In the genomic region with DNA sequence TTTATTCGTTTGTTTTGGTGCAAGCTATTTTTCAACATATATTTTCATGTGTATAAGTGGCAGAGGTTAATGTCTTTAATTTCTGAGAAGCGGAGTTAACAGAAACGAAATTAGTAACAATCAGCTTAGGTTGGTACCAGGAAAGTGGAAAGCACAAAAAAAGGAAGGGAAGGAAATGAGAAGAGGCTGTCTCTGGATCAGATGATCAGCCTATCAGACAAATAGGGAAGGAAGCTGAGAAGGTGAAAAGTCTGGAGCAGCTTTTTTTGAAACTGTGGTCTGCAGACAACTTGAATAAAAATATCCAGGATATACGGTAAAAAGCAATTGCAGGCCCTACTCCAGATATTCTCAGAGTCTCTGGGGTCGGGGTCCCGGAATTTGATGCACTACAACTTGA, we compare ENCODE assay signal across 1 cellular context.
TF ChIP-seq lines count a peak whose summit lies in the region.

No MANE protein-coding gene starts in this region.

TF ChIP-seq in GM23338, 12 proteins besides CTCF, POLR2A, EP300 and RAD21 (continued from another document):
- TF ChIP-seq, protein P1, sequence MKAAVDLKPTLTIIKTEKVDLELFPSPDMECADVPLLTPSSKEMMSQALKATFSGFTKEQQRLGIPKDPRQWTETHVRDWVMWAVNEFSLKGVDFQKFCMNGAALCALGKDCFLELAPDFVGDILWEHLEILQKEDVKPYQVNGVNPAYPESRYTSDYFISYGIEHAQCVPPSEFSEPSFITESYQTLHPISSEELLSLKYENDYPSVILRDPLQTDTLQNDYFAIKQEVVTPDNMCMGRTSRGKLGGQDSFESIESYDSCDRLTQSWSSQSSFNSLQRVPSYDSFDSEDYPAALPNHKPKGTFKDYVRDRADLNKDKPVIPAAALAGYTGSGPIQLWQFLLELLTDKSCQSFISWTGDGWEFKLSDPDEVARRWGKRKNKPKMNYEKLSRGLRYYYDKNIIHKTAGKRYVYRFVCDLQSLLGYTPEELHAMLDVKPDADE (IDR thresholded peaks at IDR 0.05) = no peak
- TF ChIP-seq, protein P2, sequence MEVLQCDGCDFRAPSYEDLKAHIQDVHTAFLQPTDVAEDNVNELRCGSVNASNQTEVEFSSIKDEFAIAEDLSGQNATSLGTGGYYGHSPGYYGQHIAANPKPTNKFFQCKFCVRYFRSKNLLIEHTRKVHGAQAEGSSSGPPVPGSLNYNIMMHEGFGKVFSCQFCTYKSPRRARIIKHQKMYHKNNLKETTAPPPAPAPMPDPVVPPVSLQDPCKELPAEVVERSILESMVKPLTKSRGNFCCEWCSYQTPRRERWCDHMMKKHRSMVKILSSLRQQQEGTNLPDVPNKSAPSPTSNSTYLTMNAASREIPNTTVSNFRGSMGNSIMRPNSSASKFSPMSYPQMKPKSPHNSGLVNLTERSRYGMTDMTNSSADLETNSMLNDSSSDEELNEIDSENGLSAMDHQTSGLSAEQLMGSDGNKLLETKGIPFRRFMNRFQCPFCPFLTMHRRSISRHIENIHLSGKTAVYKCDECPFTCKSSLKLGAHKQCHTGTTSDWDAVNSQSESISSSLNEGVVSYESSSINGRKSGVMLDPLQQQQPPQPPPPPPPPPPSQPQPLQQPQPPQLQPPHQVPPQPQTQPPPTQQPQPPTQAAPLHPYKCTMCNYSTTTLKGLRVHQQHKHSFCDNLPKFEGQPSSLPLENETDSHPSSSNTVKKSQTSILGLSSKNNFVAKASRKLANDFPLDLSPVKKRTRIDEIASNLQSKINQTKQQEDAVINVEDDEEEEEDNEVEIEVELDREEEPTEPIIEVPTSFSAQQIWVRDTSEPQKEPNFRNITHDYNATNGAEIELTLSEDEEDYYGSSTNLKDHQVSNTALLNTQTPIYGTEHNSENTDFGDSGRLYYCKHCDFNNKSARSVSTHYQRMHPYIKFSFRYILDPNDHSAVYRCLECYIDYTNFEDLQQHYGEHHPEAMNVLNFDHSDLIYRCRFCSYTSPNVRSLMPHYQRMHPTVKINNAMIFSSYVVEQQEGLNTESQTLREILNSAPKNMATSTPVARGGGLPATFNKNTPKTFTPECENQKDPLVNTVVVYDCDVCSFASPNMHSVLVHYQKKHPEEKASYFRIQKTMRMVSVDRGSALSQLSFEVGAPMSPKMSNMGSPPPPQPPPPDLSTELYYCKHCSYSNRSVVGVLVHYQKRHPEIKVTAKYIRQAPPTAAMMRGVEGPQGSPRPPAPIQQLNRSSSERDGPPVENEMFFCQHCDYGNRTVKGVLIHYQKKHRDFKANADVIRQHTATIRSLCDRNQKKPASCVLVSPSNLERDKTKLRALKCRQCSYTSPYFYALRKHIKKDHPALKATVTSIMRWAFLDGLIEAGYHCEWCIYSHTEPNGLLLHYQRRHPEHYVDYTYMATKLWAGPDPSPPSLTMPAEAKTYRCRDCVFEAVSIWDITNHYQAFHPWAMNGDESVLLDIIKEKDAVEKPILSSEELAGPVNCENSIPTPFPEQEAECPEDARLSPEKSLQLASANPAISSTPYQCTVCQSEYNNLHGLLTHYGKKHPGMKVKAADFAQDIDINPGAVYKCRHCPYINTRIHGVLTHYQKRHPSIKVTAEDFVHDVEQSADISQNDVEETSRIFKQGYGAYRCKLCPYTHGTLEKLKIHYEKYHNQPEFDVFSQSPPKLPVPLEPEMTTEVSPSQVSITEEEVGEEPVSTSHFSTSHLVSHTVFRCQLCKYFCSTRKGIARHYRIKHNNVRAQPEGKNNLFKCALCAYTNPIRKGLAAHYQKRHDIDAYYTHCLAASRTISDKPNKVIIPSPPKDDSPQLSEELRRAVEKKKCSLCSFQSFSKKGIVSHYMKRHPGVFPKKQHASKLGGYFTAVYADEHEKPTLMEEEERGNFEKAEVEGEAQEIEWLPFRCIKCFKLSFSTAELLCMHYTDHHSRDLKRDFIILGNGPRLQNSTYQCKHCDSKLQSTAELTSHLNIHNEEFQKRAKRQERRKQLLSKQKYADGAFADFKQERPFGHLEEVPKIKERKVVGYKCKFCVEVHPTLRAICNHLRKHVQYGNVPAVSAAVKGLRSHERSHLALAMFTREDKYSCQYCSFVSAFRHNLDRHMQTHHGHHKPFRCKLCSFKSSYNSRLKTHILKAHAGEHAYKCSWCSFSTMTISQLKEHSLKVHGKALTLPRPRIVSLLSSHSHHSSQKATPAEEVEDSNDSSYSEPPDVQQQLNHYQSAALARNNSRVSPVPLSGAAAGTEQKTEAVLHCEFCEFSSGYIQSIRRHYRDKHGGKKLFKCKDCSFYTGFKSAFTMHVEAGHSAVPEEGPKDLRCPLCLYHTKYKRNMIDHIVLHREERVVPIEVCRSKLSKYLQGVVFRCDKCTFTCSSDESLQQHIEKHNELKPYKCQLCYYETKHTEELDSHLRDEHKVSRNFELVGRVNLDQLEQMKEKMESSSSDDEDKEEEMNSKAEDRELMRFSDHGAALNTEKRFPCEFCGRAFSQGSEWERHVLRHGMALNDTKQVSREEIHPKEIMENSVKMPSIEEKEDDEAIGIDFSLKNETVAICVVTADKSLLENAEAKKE (CRISPR knock-in tag; IDR thresholded peaks at IDR 0.05) = no peak
- TF ChIP-seq EZH2phosphoT487 (IDR thresholded peaks at IDR 0.05; ENCODE audit: unreplicated experiment) (no peak), STAT1 (IDR thresholded peaks at IDR 0.05; ENCODE audit: unreplicated experiment) (no peak), CREB1 (CRISPR knock-in tag; IDR thresholded peaks at IDR 0.05; ENCODE audit: low read depth) (no peak), ZNF331 (CRISPR knock-in tag; IDR thresholded peaks at IDR 0.05; ENCODE audit: low read depth) (no peak), EZH2 (IDR thresholded peaks at IDR 0.05; ENCODE audit: low read depth, unreplicated experiment) (no peak)
